Comparison of ENCODE assay signal across 21 cellular contexts in the genomic region with DNA sequence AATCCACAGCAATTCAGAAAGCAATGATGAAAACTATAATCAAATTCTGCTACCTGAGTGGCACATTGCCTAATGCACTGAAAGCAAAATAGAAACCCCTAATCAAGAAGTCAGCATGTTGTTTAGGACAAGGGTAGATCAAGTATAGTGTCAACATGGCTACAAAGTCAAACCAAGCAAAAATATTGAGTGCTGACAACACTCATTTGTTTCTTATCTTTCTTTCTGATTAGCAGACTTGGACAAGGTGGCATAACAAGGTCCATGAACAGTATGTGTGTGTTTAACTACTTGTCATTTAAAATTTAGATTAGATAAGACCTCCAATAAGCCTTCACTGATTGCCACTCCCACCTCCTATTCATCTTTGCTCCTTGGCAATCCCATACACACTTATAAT.
"Had no signal": no experiment of that assay in that cellular context is flagged by ENCODE, and none has a peak within 500 bp of the region (broad histone marks: within the 10 kb centered on the region; RNA-seq: fewer than 3 reads in every experiment).

No MANE protein-coding gene starts in this region.

- H3K27me3 Mint-ChIP-seq: IgD-negative memory B cell had no signal

- H3K27ac ChIP-seq: HL-60, KMS-11, SJSA1, SK-N-MC had no signal

- DNase-seq: Kasumi-1, MM.1S, NCI-H1092 treated with DMSO at 0.1 percent for 48 hours, NCI-H1436, NCI-H187, NCI-H2029, NCI-H2081 treated with DMSO at 0.1 percent for 48 hours, NCI-H2171, NCI-H226, NCI-H446, NCI-H510A, NCI-H524 treated with DMSO at 0.1 percent for 48 hours, Right ventricle myocardium superior, RPMI8226, SIG-M5 had no signal

- H3K36me3 ChIP-seq: SJSA1 had no signal

- H3K9ac ChIP-seq: KMS-11 had no signal

- H3K27me3 ChIP-seq: SJSA1 had no signal

- H3K27ac Mint-ChIP-seq: IgD-negative memory B cell had no signal

- ATAC-seq: K562 had no signal

- H3K4me1 Mint-ChIP-seq: IgD-negative memory B cell had no signal

- H3K9me3 ChIP-seq: SJSA1 had no signal

- H3K4me3 Mint-ChIP-seq: IgD-negative memory B cell had no signal

- H3K4me3 ChIP-seq: K562, SJSA1, SK-N-MC had no signal

- H3K4me2 ChIP-seq: KMS-11 had no signal
